Comparison of ENCODE assay signal across 19 cellular contexts in genomic region chr20:35560541-35560940, GRCh38. TPM values are rescaled to one million over a fixed set of nuclear protein-coding genes. Genes with fewer than 3 reads are reported as not detected.
"Had no signal": no experiment of that assay in that cellular context is flagged by ENCODE, and none has a peak within 500 bp of the region (broad histone marks: within the 10 kb centered on the region; RNA-seq: fewer than 3 reads in every experiment).

No MANE protein-coding gene starts in this region.

- H3K4me2 ChIP-seq: KMS-11 had no signal

- H3K4me1 ChIP-seq: SJSA1 had no signal

- DNase-seq: activated CD4-positive, alpha-beta memory T cell treated with anti-CD3 and anti-CD28 coated beads, Interleukin-2, amount 10 ng/mL, durations not matched to agents 7 days and 5 days; activated CD4-positive, alpha-beta T cell treated with anti-CD3 and anti-CD28 coated beads, Interleukin-2, amount 50 U/mL, for 1 hour; activated CD8-positive, alpha-beta memory T cell treated with anti-CD3 and anti-CD28 coated beads, Interleukin-2, amount 50 U/mL, for 4 hours; activated gamma-delta T cell treated with Interleukin-2 at 50 U/mL for 16 hours; activated T-cell treated with anti-CD3 and anti-CD28 coated beads, Interleukin-2, amount 50 U/mL, for 72 hours; cerebellar nuclear complex; NCI-H1436 treated with DMSO at 0.1 percent for 48 hours; NCI-H2081; Right ventricle myocardium superior had no signal

- H3K27me3 ChIP-seq: MG63, SJSA1 had no signal

- H3K27ac ChIP-seq: KMS-11, SJSA1 had no signal

- H3K9me3 ChIP-seq: MG63, SJSA1 had no signal

- H3K4me3 ChIP-seq: MG63, SJSA1 had no signal

RNA-seq across cellular contexts. Expression of gene C20orf173, which starts 31.1 kb away (rescaled TPM):
- total RNA-seq: activated CD4-positive, alpha-beta memory T cell treated with anti-CD3 and anti-CD28 coated beads, Interleukin-2, amount 10 ng/mL, durations not matched to agents 7 days and 5 days; activated CD8-positive, alpha-beta memory T cell treated with anti-CD3 and anti-CD28 coated beads for 36 hours; activated naive CD8-positive, alpha-beta T cell treated with anti-CD3 and anti-CD28 coated beads for 36 hours; activated T-cell treated with anti-CD3 and anti-CD28 coated beads, Interleukin-2, amount 50 U/mL, for 72 hours; activated T-helper 2 cell treated with anti-CD3 and anti-CD28 coated beads, Interferon-gamma antibody, Interleukin-2, Interleukin-4, amounts not matched to agents 10 μg/mL and 5 μg/mL and 100 μg/mL, durations not matched to agents 14 hours and 24 hours and 36 hours; cardiac septum; Right ventricle myocardium superior; SJSA1; T-helper 1 cell treated with Interleukin-12 subunit alpha and Interleukin-12 subunit beta and Interleukin-4 antibody, amounts not matched to agents 30 ng/mL and 1 ng/mL, for 36 hours; WTC11 had no signal
- polyA plus RNA-seq: adipose tissue had no signal
